Comparison of ENCODE assay signal across 2 cellular contexts in genomic region chr4:174055344-174055743, GRCh38.
A peak's percentile ranks its signal among the peaks of the same experiment; 100 is the strongest.
TF ChIP-seq lines count a peak whose summit lies in the region.

No MANE protein-coding gene starts in this region.

TF ChIP-seq in SK-N-SH treated with all-trans-retinoic acid at 6 μM for 48 hours, 23 proteins besides CTCF, POLR2A, EP300 and RAD21:
- TF ChIP-seq TSHZ2 (CRISPR knock-in tag; IDR thresholded peaks at IDR 0.05) (no peak), TOX (CRISPR knock-in tag; IDR thresholded peaks at IDR 0.05; ENCODE audit: borderline replicate concordance) (no peak), ZC3H10 (CRISPR knock-in tag; IDR thresholded peaks at IDR 0.05) (no peak), CSRNP3 (CRISPR knock-in tag; IDR thresholded peaks at IDR 0.05) (no peak), ZNF8 (CRISPR knock-in tag; IDR thresholded peaks at IDR 0.05) (peak; percentile 92), ZNF565 (CRISPR knock-in tag; conservative IDR thresholded peaks at IDR 0.05; ENCODE audit: low read depth) (no peak), PPARA (CRISPR knock-in tag; IDR thresholded peaks at IDR 0.05; ENCODE audit: borderline replicate concordance) (no peak)

TF ChIP-seq in SK-N-SH, 30 proteins besides CTCF, POLR2A, EP300 and RAD21 (continued from another document):
- no peak for TF ChIP-seq NFIC (IDR thresholded peaks at IDR 0.05; ENCODE audit: borderline replicate concordance)
- no peak for TF ChIP-seq ZBTB33 (IDR thresholded peaks at IDR 0.05; ENCODE audit: borderline replicate concordance, low read depth)
- TF ChIP-seq GABPA (IDR thresholded peaks at IDR 0.05; ENCODE audit: low read depth), result no peak
- TF ChIP-seq ELF1 (IDR thresholded peaks at IDR 0.05), result no peak
- no peak for TF ChIP-seq YY1 (IDR thresholded peaks at IDR 0.05; ENCODE audit: low read depth)
- no peak for TF ChIP-seq FOSL2 (IDR thresholded peaks at IDR 0.05; ENCODE audit: borderline replicate concordance, low read depth)
- no peak for TF ChIP-seq NRF1 (IDR thresholded peaks at IDR 0.05; ENCODE audit: low read depth, low read length)
- no peak for TF ChIP-seq RFX5 (IDR thresholded peaks at IDR 0.05; ENCODE audit: low read length)
- TF ChIP-seq GATA2 (CRISPR knock-in tag; IDR thresholded peaks at IDR 0.05), result no peak
- no peak for TF ChIP-seq EZH2phosphoT487 (IDR thresholded peaks at IDR 0.05; ENCODE audit: borderline replicate concordance, low read depth)
- TF ChIP-seq SMC3 (IDR thresholded peaks at IDR 0.05; ENCODE audit: low read depth, low read length), result no peak
- no peak for TF ChIP-seq FOXM1 (IDR thresholded peaks at IDR 0.05; ENCODE audit: low read depth)
- no peak for TF ChIP-seq POLR2AphosphoS5 (IDR thresholded peaks at IDR 0.05; ENCODE audit: low read depth, low read length)
- TF ChIP-seq JUND (IDR thresholded peaks at IDR 0.05), result no peak
- no peak for TF ChIP-seq MAX (IDR thresholded peaks at IDR 0.05; ENCODE audit: low read depth)
- TF ChIP-seq FOXJ3 (CRISPR knock-in tag; IDR thresholded peaks at IDR 0.05), result no peak
